Comparison of ENCODE assay signal across 1 cellular context in genomic region chr14:79515158-79515557, GRCh38.
TF ChIP-seq lines count a peak whose summit lies in the region.

No MANE protein-coding gene starts in this region.

TF ChIP-seq in HepG2, 621 proteins besides CTCF, POLR2A, EP300 and RAD21 (continued from another document):
- TF ChIP-seq ZNF691 (CRISPR knock-in tag; IDR thresholded peaks at IDR 0.05; ENCODE audit: borderline replicate concordance, low read depth): no peak
- no peak for TF ChIP-seq ZNF674 (CRISPR knock-in tag; IDR thresholded peaks at IDR 0.05; ENCODE audit: low read depth)
- TF ChIP-seq NFAT5 (CRISPR knock-in tag; IDR thresholded peaks at IDR 0.05): no peak
- TF ChIP-seq KLF16 (CRISPR knock-in tag; IDR thresholded peaks at IDR 0.05): no peak
- no peak for TF ChIP-seq HDAC6 (IDR thresholded peaks at IDR 0.05; ENCODE audit: low read depth, low read length)
- TF ChIP-seq ATF4 (CRISPR knock-in tag; IDR thresholded peaks at IDR 0.05): no peak
- TF ChIP-seq ZNF577 (CRISPR knock-in tag; IDR thresholded peaks at IDR 0.05; ENCODE audit: borderline replicate concordance, low read depth): no peak
- TF ChIP-seq ZNF431 (CRISPR knock-in tag; IDR thresholded peaks at IDR 0.05; ENCODE audit: borderline replicate concordance, low read depth): no peak
- no peak for TF ChIP-seq AGO1 (IDR thresholded peaks at IDR 0.05; ENCODE audit: low read depth, low read length, poor library complexity, severe bottlenecking)
- no peak for TF ChIP-seq KLF11 (CRISPR knock-in tag; IDR thresholded peaks at IDR 0.05)
